Comparison of ENCODE assay signal across 12 cellular contexts in genomic region chr9:129422843-129423700, GRCh38.
A peak's percentile ranks its signal among the peaks of the same experiment; 100 is the strongest.
DNase-seq lines count a peak whose midpoint lies in the region; ATAC-seq, FAIRE-seq and TF ChIP-seq lines count a peak whose summit lies in the region.
"Had no signal": no experiment of that assay in that cellular context is flagged by ENCODE, and none has a peak within 500 bp of the region (broad histone marks: within the 10 kb centered on the region; RNA-seq: fewer than 3 reads in every experiment).

No MANE protein-coding gene starts in this region.

- 62% methylated on average over 2 of the region's 18 CpGs; no CpG with 5 or more reads in 1 of the 2 experiments for WGBS in IMR-90 (ENCODE audit: extremely low coverage in 2 of 2, insufficient read length in 1 of 2), 2 experiments
- WGBS in H1 (ENCODE audit: extremely low coverage in 1 of 2, insufficient coverage in 1 of 2, insufficient read length in 1 of 2, insufficient replicate concordance in 2 of 2, low coverage in 1 of 2, low lambda C conversion rate in 2 of 2, missing lambda C conversion rate in 1 of 2), 2 experiments = 81% methylated on average over 9 of the region's 18 CpGs; no CpG with 5 or more reads in 1 of the 2 experiments

- no peak for DNase-seq in CD4-positive, alpha-beta memory T cell
- DNase-seq in IMR-90 (peak; percentile 22), H1 (ENCODE audit: low read depth in 1 of 2, low spot score in 2 of 2) (no peak), foreskin keratinocyte (no peak), DMS79 (lab: John Stamatoyannopoulos, UW) (no peak), NCI-H510A treated with DMSO at 0.1 percent for 48 hours (lab: John Stamatoyannopoulos, UW) (no peak), SJCRH30 (no peak)
- no peak for DNase-seq in naive thymus-derived CD8-positive, alpha-beta T cell
- DNase-seq: effector CD4-positive, alpha-beta T cell; NCI-H2029; occipital lobe had no signal

- H2AK9ac ChIP-seq in IMR-90 (replicated peaks; ENCODE audit: low read depth, low read length, poor library complexity) = peak overlapping the region; percentile 94

- H3K79me1 ChIP-seq in IMR-90 (ENCODE audit: low read depth in 1 of 2, low read length in 2 of 2) (no peaks in the 10 kb centered on the region), H1 (ENCODE audit: low read depth, low read length) (no peaks in the 10 kb centered on the region)

- no peak overlapping the region for H3K4me3 ChIP-seq in CD4-positive, alpha-beta memory T cell (ENCODE audit: low read length in 2 of 2)
- H3K4me3 ChIP-seq in IMR-90 (ENCODE audit: insufficient read depth, low read depth, low read length) = no peak overlapping the region
- no peak overlapping the region for H3K4me3 ChIP-seq in H1 (ENCODE audit: extremely low read depth in 1 of 4, insufficient read depth in 2 of 4, low read depth in 3 of 4, low read length in 4 of 4)
- no peak overlapping the region for H3K4me3 ChIP-seq in SJCRH30

- no peaks in the 10 kb centered on the region for H3K27me3 ChIP-seq in CD4-positive, alpha-beta memory T cell (ENCODE audit: insufficient read depth, low read length)
- H3K27me3 ChIP-seq in IMR-90 (ENCODE audit: control insufficient read depth, insufficient read depth, low read length) (no peaks in the 10 kb centered on the region), H1 (replicated peaks in 1 of 4; ENCODE audit: control insufficient read depth in 3 of 4, extremely low read depth in 1 of 4, insufficient read depth in 3 of 4, low read length in 3 of 4) (peaks cover 0 to 2% (median 0%) of the 10 kb centered on the region in 4 experiments; a peak in 3 of 7 replicates), foreskin keratinocyte (no peaks in the 10 kb centered on the region), SJCRH30 (peaks cover 28% of the 10 kb centered on the region)

- no peak for TF ChIP-seq CTCF in IMR-90 (conservative IDR thresholded peaks at IDR 0.05; ENCODE audit: low read depth, low read length)
- TF ChIP-seq CTCF in H1 (IDR thresholded peaks at IDR 0.05; ENCODE audit: control extremely low read depth in 1 of 3, insufficient read depth in 1 of 3, low read depth in 1 of 3, low read length in 3 of 3) = no peak
- no peak for TF ChIP-seq CTCF in foreskin keratinocyte (conservative IDR thresholded peaks at IDR 0.05)

- H3K14ac ChIP-seq in IMR-90 (replicated peaks; ENCODE audit: low read depth, low read length) (no peak overlapping the region; the same call in 1 of the 2 replicates), H1 (ENCODE audit: insufficient read length) (no peak overlapping the region)

- H4K5ac ChIP-seq in IMR-90 (ENCODE audit: low read depth, low read length) (0 out of 2 replicates have a peak overlapping the region, but pooled peaks have one; percentile 55), H1 (ENCODE audit: insufficient read length, low read depth, low read length) (no peak overlapping the region)

- POLR2A ChIA-PET in CD4-positive, alpha-beta memory T cell (lab: Charles Lee; ENCODE audit: partially characterized antibody) = interaction anchor here (0.6 to 1.9 kb wide), 8 partner anchors 9 to 245 kb away, joined by 3 to 8 read pairs (median 4); partner anchors contain the start of gene IER5L
- POLR2A ChIA-PET in IMR-90 (lab: Charles Lee; ENCODE audit: unreplicated experiment) = no interaction called here
- POLR2A ChIA-PET in H1 (lab: Charles Lee; ENCODE audit: partially characterized antibody) = no interaction called here
- POLR2A ChIA-PET in naive thymus-derived CD8-positive, alpha-beta T cell (lab: Charles Lee) = interaction anchor here (0.6 to 1.2 kb wide), 6 partner anchors 19 to 249 kb away, joined by 3 to 5 read pairs (median 3); no protein-coding TSS in a partner anchor

- dilution Hi-C loops in IMR-90 (cut with HindIII; ENCODE audit: low sequenced_read_pairs, unreplicated experiment) = no loop called here

- H2BK12ac ChIP-seq in H1 (ENCODE audit: low read depth, low read length) = peak overlapping the region; percentile 39; the same call in 1 of the 2 replicates

- H2BK120ac ChIP-seq in IMR-90 (ENCODE audit: low read depth, low read length) (peak overlapping the region; percentile 49; the same call in 1 of the 2 replicates), H1 (replicated peaks; ENCODE audit: low read depth, low read length) (no peak overlapping the region)

- no peak for TF ChIP-seq RAD21 in IMR-90 (IDR thresholded peaks at IDR 0.05; ENCODE audit: low read length)
- TF ChIP-seq RAD21 in H1 (IDR thresholded peaks at IDR 0.05 in 1 of 2, conservative IDR thresholded peaks at IDR 0.05 in 1 of 2; ENCODE audit: low read depth in 2 of 2, low read length in 2 of 2) = no peak

- no peaks in the 10 kb centered on the region for H3K27me3 Mint-ChIP-seq in CD4-positive, alpha-beta memory T cell
- no peaks in the 10 kb centered on the region for H3K27me3 Mint-ChIP-seq in naive thymus-derived CD8-positive, alpha-beta T cell
- H3K27me3 Mint-ChIP-seq: activated naive CD8-positive, alpha-beta T cell had no signal

- in situ Hi-C loops in IMR-90 (cut with MboI; ENCODE audit: low sequenced_read_pairs) = no loop called here

- no peaks in the 10 kb centered on the region for H3K36me3 Mint-ChIP-seq in CD4-positive, alpha-beta memory T cell
- no peaks in the 10 kb centered on the region for H3K36me3 Mint-ChIP-seq in naive thymus-derived CD8-positive, alpha-beta T cell
- H3K36me3 Mint-ChIP-seq: activated naive CD8-positive, alpha-beta T cell had no signal

- H2BK15ac ChIP-seq in IMR-90 (ENCODE audit: low read depth, low read length) (no peak overlapping the region), H1 (ENCODE audit: low read length) (peak overlapping the region; percentile 5; the same call in 1 of the 2 replicates)

- H2AK5ac ChIP-seq in IMR-90 (ENCODE audit: low read depth, low read length) (peak overlapping the region; percentile 35; the same call in 1 of the 2 replicates), H1 (ENCODE audit: low read depth, low read length) (no peak overlapping the region)

- no peak for TF ChIP-seq EP300 in H1 (IDR thresholded peaks at IDR 0.05; ENCODE audit: borderline replicate concordance in 1 of 2, low read depth in 2 of 2, low read length in 2 of 2)

- H3K27ac Mint-ChIP-seq in CD4-positive, alpha-beta memory T cell = peak overlapping the region in 4 of 7 donors; percentile 37 to 86 (median 79)
- peak overlapping the region in 8 of 10 donors; percentile 42 to 91 (median 78) for H3K27ac Mint-ChIP-seq in naive thymus-derived CD8-positive, alpha-beta T cell
- H3K27ac Mint-ChIP-seq: activated naive CD8-positive, alpha-beta T cell had no signal

- no peaks in the 10 kb centered on the region for H3K79me2 ChIP-seq in H1 (ENCODE audit: control insufficient read depth in 1 of 2, insufficient read depth in 2 of 2, low read length in 2 of 2)

- H4K8ac ChIP-seq in IMR-90 (ENCODE audit: low read depth in 2 of 2, low read length in 2 of 2) (peak overlapping the region; percentile 16 to 69; a peak in 3 of 4 replicates), H1 (ENCODE audit: extremely low read depth, insufficient read depth, low read length) (no peak overlapping the region)

- no peak for FAIRE-seq in H1 (lab: Jason Lieb, UNC)

- intact Hi-C loops in CD4-positive, alpha-beta memory T cell (cut with micrococcal nuclease) = no loop called here
- intact Hi-C loops in IMR-90 (cut with micrococcal nuclease) = no loop called here

- H3K9me3 Mint-ChIP-seq in CD4-positive, alpha-beta memory T cell = peaks cover 0 to 3% (median 0%) of the 10 kb centered on the region in 8 donors
- no peaks in the 10 kb centered on the region for H3K9me3 Mint-ChIP-seq in naive thymus-derived CD8-positive, alpha-beta T cell

- no peaks in the 10 kb centered on the region for H3K9me3 ChIP-seq in CD4-positive, alpha-beta memory T cell (ENCODE audit: control insufficient read depth in 1 of 2, low read length in 2 of 2)
- peaks cover 4% of the 10 kb centered on the region; the same call in 1 of the 2 replicates for H3K9me3 ChIP-seq in IMR-90 (ENCODE audit: control insufficient read depth, insufficient read depth, low read length)
- H3K9me3 ChIP-seq in H1 (ENCODE audit: insufficient read depth in 2 of 2, low read depth in 1 of 2, low read length in 1 of 2) = no peaks in the 10 kb centered on the region
- H3K9me3 ChIP-seq in SJCRH30 (replicated peaks) = 0 out of 2 replicates have a peak, but pooled peaks cover 2% of the 10 kb centered on the region

- H4K20me1 ChIP-seq in IMR-90 (ENCODE audit: insufficient read depth, low read length) (no peaks in the 10 kb centered on the region), H1 (replicated peaks in 1 of 2; ENCODE audit: control insufficient read depth in 1 of 2, insufficient read depth in 2 of 2, low read length in 2 of 2) (no peaks in the 10 kb centered on the region)

- CTCF ChIA-PET in CD4-positive, alpha-beta memory T cell (lab: Charles Lee; ENCODE audit: partially characterized antibody) = interaction anchor here (0.7 kb wide), 1 partner anchor 185 kb away, joined by 4 read pairs; no protein-coding TSS in a partner anchor
- CTCF ChIA-PET in IMR-90 (lab: Yijun Ruan, JAX) (no interaction called here), H1 (lab: Charles Lee; ENCODE audit: partially characterized antibody) (interaction anchor here (1.1 kb wide), 1 partner anchor 13 kb away, joined by 3 read pairs; no protein-coding TSS in a partner anchor)

- no peak overlapping the region; the same call in 1 of the 2 replicates for H3K23ac ChIP-seq in IMR-90 (ENCODE audit: low read depth, low read length)
- H3K23ac ChIP-seq in H1 (ENCODE audit: insufficient read length) = no peak overlapping the region

- H3K9ac ChIP-seq in IMR-90 (ENCODE audit: low read depth, low read length) (no peak overlapping the region), H1 (replicated peaks in 1 of 4; ENCODE audit: extremely low read depth in 1 of 4, low read depth in 3 of 4, low read length in 3 of 4) (no peak overlapping the region)

- H3K4me1 Mint-ChIP-seq in CD4-positive, alpha-beta memory T cell = peaks cover 8 to 28% (median 14%) of the 10 kb centered on the region in 4 donors
- peaks cover 5 to 33% (median 17%) of the 10 kb centered on the region in 4 donors for H3K4me1 Mint-ChIP-seq in naive thymus-derived CD8-positive, alpha-beta T cell

- H2BK20ac ChIP-seq in IMR-90 (ENCODE audit: low read depth, low read length) (no peak overlapping the region), H1 (ENCODE audit: low read length) (peak overlapping the region; percentile 86; the same call in 1 of the 2 replicates)

- no peaks in the 10 kb centered on the region for H3K36me3 ChIP-seq in CD4-positive, alpha-beta memory T cell (ENCODE audit: insufficient read depth, low read length)
- no peaks in the 10 kb centered on the region for H3K36me3 ChIP-seq in IMR-90 (ENCODE audit: control insufficient read depth, insufficient read depth, low read length)
- H3K36me3 ChIP-seq in H1 (ENCODE audit: control insufficient read depth in 2 of 4, insufficient read depth in 4 of 4, low read length in 3 of 4) = no peaks in the 10 kb centered on the region; a peak in 1 of 8 replicates
- no peaks in the 10 kb centered on the region for H3K36me3 ChIP-seq in SJCRH30

- H3K4me3 Mint-ChIP-seq in CD4-positive, alpha-beta memory T cell = peak overlapping the region in 1 of 8 donors; percentile 24
- H3K4me3 Mint-ChIP-seq in naive thymus-derived CD8-positive, alpha-beta T cell = no peak overlapping the region
- H3K4me3 Mint-ChIP-seq: activated naive CD8-positive, alpha-beta T cell had no signal

- H3K9me1 ChIP-seq in IMR-90 (ENCODE audit: insufficient read depth, low read length) = peaks cover 3% of the 10 kb centered on the region; the same call in 1 of the 2 replicates

- TF ChIP-seq POLR2A in IMR-90 (IDR thresholded peaks at IDR 0.05; ENCODE audit: low read depth, low read length) = no peak
- TF ChIP-seq POLR2A in H1 (IDR thresholded peaks at IDR 0.05; ENCODE audit: control extremely low read depth in 1 of 2, low read depth in 2 of 2, low read length in 2 of 2) = no peak

- H3K4ac ChIP-seq in IMR-90 (ENCODE audit: low read depth, low read length) (peak overlapping the region; percentile 57), H1 (replicated peaks; ENCODE audit: insufficient read length, low read depth, low read length) (no peak overlapping the region)

- no peak overlapping the region for H3K27ac ChIP-seq in CD4-positive, alpha-beta memory T cell (ENCODE audit: low read depth, low read length)
- no peak overlapping the region for H3K27ac ChIP-seq in IMR-90 (ENCODE audit: insufficient read depth, low read length)
- H3K27ac ChIP-seq in H1 (ENCODE audit: low read depth, low read length) = no peak overlapping the region
- H3K27ac ChIP-seq in foreskin keratinocyte = no peak overlapping the region
- H3K27ac ChIP-seq in SJCRH30 = no peak overlapping the region

- H3K23me2 ChIP-seq in H1 (ENCODE audit: low read depth, low read length) = no peaks in the 10 kb centered on the region

- H2BK5ac ChIP-seq in IMR-90 (ENCODE audit: low read depth, low read length, poor library complexity, severe bottlenecking) (no peak overlapping the region), H1 (ENCODE audit: low read depth, low read length) (no peak overlapping the region)

- ATAC-seq in IMR-90 (ENCODE audit: low read depth) = peak; percentile 49
- peak; percentile 33 to 44 for ATAC-seq in naive thymus-derived CD8-positive, alpha-beta T cell
- ATAC-seq in foreskin keratinocyte = no peak

- H3K18ac ChIP-seq in IMR-90 (ENCODE audit: low read depth, low read length) = no peak overlapping the region; the same call in 1 of the 2 replicates
- H3K18ac ChIP-seq in H1 (ENCODE audit: extremely low read depth, low read length) = peak overlapping the region; percentile 48; the same call in 1 of the 2 replicates

- H4K91ac ChIP-seq in IMR-90 (ENCODE audit: insufficient read depth, low read depth, low read length) = no peak overlapping the region; the same call in 1 of the 2 replicates
- no peak overlapping the region for H4K91ac ChIP-seq in H1 (replicated peaks; ENCODE audit: insufficient read length, low read length)

- H3K56ac ChIP-seq in IMR-90 (ENCODE audit: extremely low read depth, insufficient read depth, low read length) = no peak overlapping the region
- no peak overlapping the region for H3K56ac ChIP-seq in H1 (replicated peaks; ENCODE audit: insufficient read length, low read depth, low read length)

- H2AFZ ChIP-seq in IMR-90 (replicated peaks; ENCODE audit: low read length, poor library complexity) (peak overlapping the region; percentile 84), H1 (ENCODE audit: low read length) (no peak overlapping the region)

- BruUV-seq in IMR-90 (replicated peaks; lab: Mats Ljungman, UMichigan) = no TSS peak

- no peak overlapping the region for H3K4me2 ChIP-seq in IMR-90 (ENCODE audit: low read depth, low read length)
- no peak overlapping the region for H3K4me2 ChIP-seq in H1 (ENCODE audit: insufficient read depth in 1 of 2, low read depth in 2 of 2, low read length in 2 of 2)

- peaks cover 10% of the 10 kb centered on the region for H3K4me1 ChIP-seq in CD4-positive, alpha-beta memory T cell (ENCODE audit: insufficient read depth, low read length)
- peaks cover 2% of the 10 kb centered on the region; the same call in 1 of the 2 replicates for H3K4me1 ChIP-seq in IMR-90 (ENCODE audit: control insufficient read depth, insufficient read depth, low read length)
- H3K4me1 ChIP-seq in H1 (replicated peaks in 1 of 4; ENCODE audit: control insufficient read depth in 3 of 4, insufficient read depth in 4 of 4, low read length in 3 of 4) = peaks cover 0 to 2% (median 0%) of the 10 kb centered on the region in 4 experiments; a peak in 2 of 7 replicates
- no peaks in the 10 kb centered on the region for H3K4me1 ChIP-seq in foreskin keratinocyte
- H3K4me1 ChIP-seq in SJCRH30 = no peaks in the 10 kb centered on the region

Comparison
In these comparisons a context has a peak if more than half of its experiments do, and no peak if none do; other contexts are left out.
1. POLR2A ChIA-PET loops: an anchor here in CD4-positive, alpha-beta memory T cell (0.6 to 1.9 kb wide) and naive thymus-derived CD8-positive, alpha-beta T cell (0.6 to 1.2 kb wide); none called in IMR-90 and H1.